Comparison of ENCODE assay signal across 8 cellular contexts in genomic region chr9:86246752-86247161, GRCh38. TPM values are rescaled to one million over a fixed set of nuclear protein-coding genes. Genes with fewer than 3 reads are reported as not detected.
DNase-seq lines count a peak whose midpoint lies in the region; ATAC-seq and TF ChIP-seq lines count a peak whose summit lies in the region.

No MANE protein-coding gene starts in this region.

- no peaks in the 10 kb centered on the region for H3K9me3 ChIP-seq in right cardiac atrium (ENCODE audit: control insufficient read depth, low read length)

- DNase-seq in GM12864 (ENCODE audit: low read depth) (peak; percentile 10), right cardiac atrium (peak in 2 of 3 donors; percentile 52 to 54), foreskin keratinocyte (no peak), activated gamma-delta T cell treated with Interleukin-2 at 50 U/mL for 16 hours (no peak)
- no peak for DNase-seq in activated CD4-positive, CD25-positive, alpha-beta regulatory T cell (lab: John Stamatoyannopoulos, UW)

- H3K4me3 ChIP-seq in GM12864 (ENCODE audit: low read depth, low read length) (no peak overlapping the region), right cardiac atrium (ENCODE audit: low read length) (no peak overlapping the region)

- ATAC-seq in GM21447 (IDR thresholded peaks at IDR 0.05; ENCODE audit: unreplicated experiment) (peak; percentile 91), HG03575 (IDR thresholded peaks at IDR 0.05; ENCODE audit: extremely low read depth, insufficient number of reproducible peaks, low FRiP score, unreplicated experiment) (peak; percentile 73), right cardiac atrium (peak in 1 of 2 donors; percentile 78), foreskin keratinocyte (no peak), GM19328 (IDR thresholded peaks at IDR 0.05; ENCODE audit: unreplicated experiment) (no peak)

- WGBS in right cardiac atrium: 41% methylated on average over 6 of the region's 6 CpGs

- H3K27me3 ChIP-seq in right cardiac atrium (ENCODE audit: control insufficient read depth, insufficient read depth) (no peaks in the 10 kb centered on the region), foreskin keratinocyte (no peaks in the 10 kb centered on the region)

- peak; percentile 32 for TF ChIP-seq CTCF in GM12864 (IDR thresholded peaks at IDR 0.05; ENCODE audit: low read depth, low read length, missing control alignments)
- TF ChIP-seq CTCF in foreskin keratinocyte (conservative IDR thresholded peaks at IDR 0.05): no peak

- H3K4me1 ChIP-seq in right cardiac atrium (ENCODE audit: control insufficient read depth, insufficient read depth, low read length): no peaks in the 10 kb centered on the region
- H3K4me1 ChIP-seq in foreskin keratinocyte: no peaks in the 10 kb centered on the region

- no peak overlapping the region for H3K27ac ChIP-seq in right cardiac atrium (ENCODE audit: low read length)
- H3K27ac ChIP-seq in foreskin keratinocyte: no peak overlapping the region

- intact Hi-C loops in right cardiac atrium (cut with DNase I): no loop called here

RNA-seq across cellular contexts. Expression of gene C9orf153, which starts 12.7 kb away (rescaled TPM):
- under 1 TPM in 3 of 4 donors, not detected in 1; 0.26 to 0.53 (median 0.35) TPM for total RNA-seq in right cardiac atrium
- polyA plus RNA-seq in right cardiac atrium: 0.18 TPM
- total RNA-seq in foreskin keratinocyte: 0.28 TPM in 1 of 2 replicates, not detected in the other
- polyA plus RNA-seq in foreskin keratinocyte: 0.09 and 0.23 TPM in 2 replicates

RNA-seq across cellular contexts. Expression of gene ISCA1, which starts 35.6 kb away (rescaled TPM):
- 10 to 100 TPM; 60.1 to 67.1 (median 62.2) TPM for total RNA-seq in right cardiac atrium
- 80.8 TPM for polyA plus RNA-seq in right cardiac atrium
- 24.4 and 24.5 TPM in 2 replicates for total RNA-seq in foreskin keratinocyte
- polyA plus RNA-seq in foreskin keratinocyte: 20.0 and 21.7 TPM in 2 replicates

Comparison
In these comparisons a context has a peak if more than half of its experiments do, and no peak if none do; other contexts are left out.
1. DNase-seq: peak in GM12864 (single experiment) and right cardiac atrium (2 of 3); none in foreskin keratinocyte (0 of 2), activated gamma-delta T cell treated with Interleukin-2 at 50 U/mL for 16 hours (single experiment) and activated CD4-positive, CD25-positive, alpha-beta regulatory T cell (0 of 4).
2. ATAC-seq: peak in GM21447 (single experiment) and HG03575 (single experiment); none in foreskin keratinocyte (single experiment) and GM19328 (single experiment).